In the genomic region with DNA sequence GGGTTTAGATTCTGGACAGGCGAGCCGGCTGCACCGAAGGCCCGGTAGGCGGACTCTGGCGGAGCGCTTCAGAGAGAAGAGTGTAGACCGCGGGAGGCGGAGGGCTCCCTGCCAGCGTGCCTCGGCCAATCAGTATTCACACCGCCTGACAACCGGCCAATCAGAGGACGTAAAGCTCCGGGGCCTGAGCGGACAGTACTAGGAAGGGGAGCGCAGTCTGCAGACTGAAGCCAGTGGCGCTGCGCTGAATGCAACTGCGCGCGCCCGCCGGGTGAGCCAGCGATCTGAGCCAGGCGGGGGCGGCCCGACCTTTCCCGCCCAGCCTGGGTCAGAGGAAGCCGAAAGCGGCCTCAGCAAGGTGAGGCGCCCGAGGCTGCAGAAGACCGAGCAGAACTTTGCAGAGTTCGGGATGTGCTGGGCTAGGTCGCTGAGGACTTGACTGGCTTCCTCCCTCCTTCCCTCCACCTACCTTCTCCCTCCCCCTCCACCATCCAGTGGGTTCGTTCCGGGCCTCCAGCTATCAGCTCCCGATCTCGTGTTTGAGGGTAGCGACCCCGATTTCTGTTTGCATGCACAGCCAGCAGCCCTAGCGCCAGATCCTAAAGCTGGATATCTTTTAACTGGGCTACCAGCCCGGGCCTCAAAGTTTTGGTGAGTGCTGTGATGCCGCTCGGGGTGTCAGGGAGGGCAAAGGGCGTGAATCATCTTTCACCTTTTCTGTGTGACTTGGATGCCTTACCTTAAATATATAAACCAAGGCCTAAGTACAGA, we compare ENCODE assay signal across 8 cellular contexts.
DNase-seq lines count a peak whose midpoint lies in the region; ATAC-seq lines count a peak whose summit lies in the region.

A gene (plus strand): TSS at position 233 of the 771 bp plus-strand sequence. CDS start 1,257 bp downstream, outside the sequence.

- peaks cover 26 to 55% of the 10 kb centered on the region in 2 donors for H3K4me1 Mint-ChIP-seq in stimulated activated naive B cell treated with anti-CD40 and anti-IgM and Interleukin-4, amounts not matched to agents 10 μg/mL and 1 μg/mL and 100 μg/mL, for 72 hours

- H3K4me3 Mint-ChIP-seq in stimulated activated naive B cell treated with anti-CD40 and anti-IgM and Interleukin-4, amounts not matched to agents 10 μg/mL and 1 μg/mL and 100 μg/mL, for 72 hours, result peak within 1 kb of the TSS; percentile 56 to 60

- peaks cover 74 to 94% of the 10 kb centered on the region in 2 donors for H3K27me3 Mint-ChIP-seq in stimulated activated naive B cell treated with anti-CD40 and anti-IgM and Interleukin-4, amounts not matched to agents 10 μg/mL and 1 μg/mL and 100 μg/mL, for 72 hours

- H3K27ac Mint-ChIP-seq in stimulated activated naive B cell treated with anti-CD40 and anti-IgM and Interleukin-4, amounts not matched to agents 10 μg/mL and 1 μg/mL and 100 μg/mL, for 72 hours, result peak within 1 kb of the TSS; percentile 90

- peaks cover 0 to 13% of the 10 kb centered on the region in 2 donors for H3K9me3 Mint-ChIP-seq in stimulated activated naive B cell treated with anti-CD40 and anti-IgM and Interleukin-4, amounts not matched to agents 10 μg/mL and 1 μg/mL and 100 μg/mL, for 72 hours

- H3K36me3 Mint-ChIP-seq in stimulated activated naive B cell treated with anti-CD40 and anti-IgM and Interleukin-4, amounts not matched to agents 10 μg/mL and 1 μg/mL and 100 μg/mL, for 72 hours, result peaks cover 7 to 12% of the 10 kb centered on the region in 2 donors

- DNase-seq in NCI-H82 (lab: John Stamatoyannopoulos, UW) (peak; percentile 85), NCI-H82 treated with DMSO at 0.1 percent for 48 hours (lab: John Stamatoyannopoulos, UW; ENCODE audit: unreplicated experiment) (no peak), RPMI8226 (peak; percentile 87), ecto neural progenitor cell (ENCODE audit: low spot score) (peak; percentile 56), left kidney (ENCODE audit: low read depth, low spot score) (peak; percentile 98)
- peak; percentile 14 for DNase-seq in stimulated activated naive B cell treated with anti-CD40 and anti-IgM and Interleukin-4, amounts not matched to agents 10 μg/mL and 1 μg/mL and 100 μg/mL, for 72 hours

- ATAC-seq in HG03469 (IDR thresholded peaks at IDR 0.05; ENCODE audit: unreplicated experiment) (peak; percentile 43), HG03097 (IDR thresholded peaks at IDR 0.05; ENCODE audit: low FRiP score, unreplicated experiment) (no peak)
- ATAC-seq in stimulated activated naive B cell treated with anti-CD40 and anti-IgM and Interleukin-4, amounts not matched to agents 10 μg/mL and 1 μg/mL and 100 μg/mL, for 72 hours (replicated peaks), result peak; percentile 44 to 61
